Comparison of ENCODE assay signal across 2 cellular contexts in the genomic region with DNA sequence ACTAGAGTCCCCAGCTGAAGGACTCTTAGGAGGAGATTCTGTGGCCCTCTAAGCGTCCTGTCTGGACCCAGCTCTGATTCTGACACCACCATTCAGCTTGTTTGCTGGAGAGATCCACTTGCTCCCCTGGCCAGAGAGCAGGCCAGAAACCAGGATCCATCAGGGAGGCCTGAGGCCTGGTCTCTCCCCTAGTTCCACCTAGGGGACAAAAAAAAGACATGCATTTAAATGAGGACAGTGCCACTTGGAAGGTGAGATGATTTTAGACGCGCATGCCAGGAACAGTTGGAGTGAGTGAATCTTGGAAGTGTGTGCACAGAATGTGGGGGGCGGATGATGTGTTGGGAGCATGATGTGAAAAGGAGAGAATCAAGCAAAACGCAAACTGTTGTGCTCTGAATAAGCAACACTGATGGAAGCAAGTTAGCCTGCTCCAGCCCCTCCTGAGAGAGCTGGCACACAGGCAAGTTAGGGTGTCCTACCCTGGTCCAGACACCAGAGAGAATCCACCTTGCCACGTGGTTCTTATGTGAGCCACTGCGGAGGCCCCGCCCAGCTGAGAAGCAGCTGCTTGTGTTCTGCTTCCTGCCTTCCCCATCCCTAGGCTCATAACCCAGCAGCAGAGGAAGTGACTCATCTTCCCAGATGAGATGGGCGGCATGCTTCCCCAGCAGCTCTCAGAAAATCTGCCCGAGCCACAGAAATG.
TF ChIP-seq lines count a peak whose summit lies in the region.

No MANE protein-coding gene starts in this region.

TF ChIP-seq in HCT116, 20 proteins besides CTCF, POLR2A, EP300 and RAD21:
- TF ChIP-seq, protein P1, sequence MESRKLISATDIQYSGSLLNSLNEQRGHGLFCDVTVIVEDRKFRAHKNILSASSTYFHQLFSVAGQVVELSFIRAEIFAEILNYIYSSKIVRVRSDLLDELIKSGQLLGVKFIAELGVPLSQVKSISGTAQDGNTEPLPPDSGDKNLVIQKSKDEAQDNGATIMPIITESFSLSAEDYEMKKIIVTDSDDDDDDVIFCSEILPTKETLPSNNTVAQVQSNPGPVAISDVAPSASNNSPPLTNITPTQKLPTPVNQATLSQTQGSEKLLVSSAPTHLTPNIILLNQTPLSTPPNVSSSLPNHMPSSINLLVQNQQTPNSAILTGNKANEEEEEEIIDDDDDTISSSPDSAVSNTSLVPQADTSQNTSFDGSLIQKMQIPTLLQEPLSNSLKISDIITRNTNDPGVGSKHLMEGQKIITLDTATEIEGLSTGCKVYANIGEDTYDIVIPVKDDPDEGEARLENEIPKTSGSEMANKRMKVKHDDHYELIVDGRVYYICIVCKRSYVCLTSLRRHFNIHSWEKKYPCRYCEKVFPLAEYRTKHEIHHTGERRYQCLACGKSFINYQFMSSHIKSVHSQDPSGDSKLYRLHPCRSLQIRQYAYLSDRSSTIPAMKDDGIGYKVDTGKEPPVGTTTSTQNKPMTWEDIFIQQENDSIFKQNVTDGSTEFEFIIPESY (IDR thresholded peaks at IDR 0.05; ENCODE audit: extremely low read depth, insufficient replicate concordance, low read length), result no peak
- TF ChIP-seq, protein P2, sequence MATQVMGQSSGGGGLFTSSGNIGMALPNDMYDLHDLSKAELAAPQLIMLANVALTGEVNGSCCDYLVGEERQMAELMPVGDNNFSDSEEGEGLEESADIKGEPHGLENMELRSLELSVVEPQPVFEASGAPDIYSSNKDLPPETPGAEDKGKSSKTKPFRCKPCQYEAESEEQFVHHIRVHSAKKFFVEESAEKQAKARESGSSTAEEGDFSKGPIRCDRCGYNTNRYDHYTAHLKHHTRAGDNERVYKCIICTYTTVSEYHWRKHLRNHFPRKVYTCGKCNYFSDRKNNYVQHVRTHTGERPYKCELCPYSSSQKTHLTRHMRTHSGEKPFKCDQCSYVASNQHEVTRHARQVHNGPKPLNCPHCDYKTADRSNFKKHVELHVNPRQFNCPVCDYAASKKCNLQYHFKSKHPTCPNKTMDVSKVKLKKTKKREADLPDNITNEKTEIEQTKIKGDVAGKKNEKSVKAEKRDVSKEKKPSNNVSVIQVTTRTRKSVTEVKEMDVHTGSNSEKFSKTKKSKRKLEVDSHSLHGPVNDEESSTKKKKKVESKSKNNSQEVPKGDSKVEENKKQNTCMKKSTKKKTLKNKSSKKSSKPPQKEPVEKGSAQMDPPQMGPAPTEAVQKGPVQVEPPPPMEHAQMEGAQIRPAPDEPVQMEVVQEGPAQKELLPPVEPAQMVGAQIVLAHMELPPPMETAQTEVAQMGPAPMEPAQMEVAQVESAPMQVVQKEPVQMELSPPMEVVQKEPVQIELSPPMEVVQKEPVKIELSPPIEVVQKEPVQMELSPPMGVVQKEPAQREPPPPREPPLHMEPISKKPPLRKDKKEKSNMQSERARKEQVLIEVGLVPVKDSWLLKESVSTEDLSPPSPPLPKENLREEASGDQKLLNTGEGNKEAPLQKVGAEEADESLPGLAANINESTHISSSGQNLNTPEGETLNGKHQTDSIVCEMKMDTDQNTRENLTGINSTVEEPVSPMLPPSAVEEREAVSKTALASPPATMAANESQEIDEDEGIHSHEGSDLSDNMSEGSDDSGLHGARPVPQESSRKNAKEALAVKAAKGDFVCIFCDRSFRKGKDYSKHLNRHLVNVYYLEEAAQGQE (IDR thresholded peaks at IDR 0.05; ENCODE audit: low read depth), result no peak
- TF ChIP-seq SIN3A (IDR thresholded peaks at IDR 0.05; ENCODE audit: low read depth), result 0 out of 2 replicates have a peak, but pooled peaks have one; percentile 64
- TF ChIP-seq EZH2phosphoT487 (IDR thresholded peaks at IDR 0.05; ENCODE audit: borderline replicate concordance), result no peak
- TF ChIP-seq CEBPB (IDR thresholded peaks at IDR 0.05; ENCODE audit: low read depth), result no peak
- no peak for TF ChIP-seq EGR1 (IDR thresholded peaks at IDR 0.05; ENCODE audit: low read depth)
- TF ChIP-seq POLR2AphosphoS5 (IDR thresholded peaks at IDR 0.05; ENCODE audit: low read depth, low read length), result peak; percentile 45; the same call in 1 of the 2 replicates
- peak; percentile 91 for TF ChIP-seq JUND (IDR thresholded peaks at IDR 0.05)
- peak; percentile 72 for TF ChIP-seq SP1 (IDR thresholded peaks at IDR 0.05; ENCODE audit: low read depth)
- TF ChIP-seq ELF1 (IDR thresholded peaks at IDR 0.05; ENCODE audit: borderline replicate concordance, low read depth), result no peak
- TF ChIP-seq FOSL1 (IDR thresholded peaks at IDR 0.05; ENCODE audit: low read depth), result peak; percentile 84
- TF ChIP-seq CBX3 (IDR thresholded peaks at IDR 0.05; ENCODE audit: low read depth), result peak; percentile 86
- TF ChIP-seq, protein P3, sequence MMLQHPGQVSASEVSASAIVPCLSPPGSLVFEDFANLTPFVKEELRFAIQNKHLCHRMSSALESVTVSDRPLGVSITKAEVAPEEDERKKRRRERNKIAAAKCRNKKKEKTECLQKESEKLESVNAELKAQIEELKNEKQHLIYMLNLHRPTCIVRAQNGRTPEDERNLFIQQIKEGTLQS (IDR thresholded peaks at IDR 0.05), result no peak
- TF ChIP-seq TCF7L2 (IDR thresholded peaks at IDR 0.05; ENCODE audit: borderline replicate concordance, extremely low read depth, insufficient read depth, insufficient read length), result peak; percentile 20
- TF ChIP-seq ZNF274 (IDR thresholded peaks at IDR 0.05; ENCODE audit: low read depth, low read length), result no peak
- TF ChIP-seq SRF (IDR thresholded peaks at IDR 0.05; ENCODE audit: low read depth), result no peak
- peak; percentile 63; the same call in 1 of the 2 replicates for TF ChIP-seq ZFX (IDR thresholded peaks at IDR 0.05)
- TF ChIP-seq, protein P4, sequence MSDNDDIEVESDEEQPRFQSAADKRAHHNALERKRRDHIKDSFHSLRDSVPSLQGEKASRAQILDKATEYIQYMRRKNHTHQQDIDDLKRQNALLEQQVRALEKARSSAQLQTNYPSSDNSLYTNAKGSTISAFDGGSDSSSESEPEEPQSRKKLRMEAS (IDR thresholded peaks at IDR 0.05), result peak; percentile 95
TF ChIP-seq in HCT116: peak in this region for 9.

TF ChIP-seq in HepG2, 621 proteins besides CTCF, POLR2A, EP300 and RAD21 (continues in another document):
- TF ChIP-seq, protein P5, sequence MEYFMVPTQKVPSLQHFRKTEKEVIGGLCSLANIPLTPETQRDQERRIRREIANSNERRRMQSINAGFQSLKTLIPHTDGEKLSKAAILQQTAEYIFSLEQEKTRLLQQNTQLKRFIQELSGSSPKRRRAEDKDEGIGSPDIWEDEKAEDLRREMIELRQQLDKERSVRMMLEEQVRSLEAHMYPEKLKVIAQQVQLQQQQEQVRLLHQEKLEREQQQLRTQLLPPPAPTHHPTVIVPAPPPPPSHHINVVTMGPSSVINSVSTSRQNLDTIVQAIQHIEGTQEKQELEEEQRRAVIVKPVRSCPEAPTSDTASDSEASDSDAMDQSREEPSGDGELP (IDR thresholded peaks at IDR 0.05; ENCODE audit: borderline replicate concordance, low read depth), result peak; percentile 86; the same call in 1 of the 2 replicates
- TF ChIP-seq CC2D1A (CRISPR knock-in tag; IDR thresholded peaks at IDR 0.05) (no peak), HDAC1 (CRISPR knock-in tag; IDR thresholded peaks at IDR 0.05) (peak; percentile 47; the same call in 1 of the 2 replicates), THAP11 (CRISPR knock-in tag; IDR thresholded peaks at IDR 0.05) (peak; percentile 26; the same call in 1 of the 2 replicates), KDM2A (CRISPR knock-in tag; IDR thresholded peaks at IDR 0.05; ENCODE audit: borderline replicate concordance, low read depth) (peak; percentile 30; the same call in 1 of the 2 replicates), FOSL1 (CRISPR knock-in tag; IDR thresholded peaks at IDR 0.05; ENCODE audit: borderline replicate concordance) (peak; percentile 73; the same call in 1 of the 2 replicates), ZSCAN22 (CRISPR knock-in tag; IDR thresholded peaks at IDR 0.05) (no peak), MXI1 (IDR thresholded peaks at IDR 0.05; ENCODE audit: borderline replicate concordance, low read depth, low read length) (peak; percentile 67; the same call in 1 of the 3 replicates), MED13 (CRISPR knock-in tag; IDR thresholded peaks at IDR 0.05) (no peak), ERF (CRISPR knock-in tag; IDR thresholded peaks at IDR 0.05) (peak; percentile 32; the same call in 1 of the 2 replicates), ZNF501 (CRISPR knock-in tag; IDR thresholded peaks at IDR 0.05) (peak; percentile 58; the same call in 1 of the 2 replicates), ETV5 (CRISPR knock-in tag; IDR thresholded peaks at IDR 0.05; ENCODE audit: borderline replicate concordance) (peak; percentile 91; the same call in 1 of the 2 replicates), MLLT10 (CRISPR knock-in tag; IDR thresholded peaks at IDR 0.05) (no peak), KLF16 (CRISPR knock-in tag; IDR thresholded peaks at IDR 0.05) (no peak), YEATS2 (CRISPR knock-in tag; IDR thresholded peaks at IDR 0.05; ENCODE audit: borderline replicate concordance) (no peak), JUND (CRISPR knock-in tag; IDR thresholded peaks at IDR 0.05) (peak; percentile 81; the same call in 1 of the 2 replicates), ZFP37 (CRISPR knock-in tag; IDR thresholded peaks at IDR 0.05; ENCODE audit: borderline replicate concordance) (0 out of 2 replicates have a peak, but pooled peaks have one; percentile 45), MIER2 (CRISPR knock-in tag; IDR thresholded peaks at IDR 0.05) (0 out of 2 replicates have a peak, but pooled peaks have one; percentile 17)
- TF ChIP-seq, protein P6, sequence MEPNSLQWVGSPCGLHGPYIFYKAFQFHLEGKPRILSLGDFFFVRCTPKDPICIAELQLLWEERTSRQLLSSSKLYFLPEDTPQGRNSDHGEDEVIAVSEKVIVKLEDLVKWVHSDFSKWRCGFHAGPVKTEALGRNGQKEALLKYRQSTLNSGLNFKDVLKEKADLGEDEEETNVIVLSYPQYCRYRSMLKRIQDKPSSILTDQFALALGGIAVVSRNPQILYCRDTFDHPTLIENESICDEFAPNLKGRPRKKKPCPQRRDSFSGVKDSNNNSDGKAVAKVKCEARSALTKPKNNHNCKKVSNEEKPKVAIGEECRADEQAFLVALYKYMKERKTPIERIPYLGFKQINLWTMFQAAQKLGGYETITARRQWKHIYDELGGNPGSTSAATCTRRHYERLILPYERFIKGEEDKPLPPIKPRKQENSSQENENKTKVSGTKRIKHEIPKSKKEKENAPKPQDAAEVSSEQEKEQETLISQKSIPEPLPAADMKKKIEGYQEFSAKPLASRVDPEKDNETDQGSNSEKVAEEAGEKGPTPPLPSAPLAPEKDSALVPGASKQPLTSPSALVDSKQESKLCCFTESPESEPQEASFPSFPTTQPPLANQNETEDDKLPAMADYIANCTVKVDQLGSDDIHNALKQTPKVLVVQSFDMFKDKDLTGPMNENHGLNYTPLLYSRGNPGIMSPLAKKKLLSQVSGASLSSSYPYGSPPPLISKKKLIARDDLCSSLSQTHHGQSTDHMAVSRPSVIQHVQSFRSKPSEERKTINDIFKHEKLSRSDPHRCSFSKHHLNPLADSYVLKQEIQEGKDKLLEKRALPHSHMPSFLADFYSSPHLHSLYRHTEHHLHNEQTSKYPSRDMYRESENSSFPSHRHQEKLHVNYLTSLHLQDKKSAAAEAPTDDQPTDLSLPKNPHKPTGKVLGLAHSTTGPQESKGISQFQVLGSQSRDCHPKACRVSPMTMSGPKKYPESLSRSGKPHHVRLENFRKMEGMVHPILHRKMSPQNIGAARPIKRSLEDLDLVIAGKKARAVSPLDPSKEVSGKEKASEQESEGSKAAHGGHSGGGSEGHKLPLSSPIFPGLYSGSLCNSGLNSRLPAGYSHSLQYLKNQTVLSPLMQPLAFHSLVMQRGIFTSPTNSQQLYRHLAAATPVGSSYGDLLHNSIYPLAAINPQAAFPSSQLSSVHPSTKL (CRISPR knock-in tag; IDR thresholded peaks at IDR 0.05), result peak; percentile 53
- TF ChIP-seq, protein P3 (CRISPR knock-in tag; IDR thresholded peaks at IDR 0.05), result peak; percentile 43; the same call in 1 of the 2 replicates
- TF ChIP-seq, protein P4 (IDR thresholded peaks at IDR 0.05), result peak; percentile 66; the same call in 1 of the 2 replicates
- TF ChIP-seq, protein P7, sequence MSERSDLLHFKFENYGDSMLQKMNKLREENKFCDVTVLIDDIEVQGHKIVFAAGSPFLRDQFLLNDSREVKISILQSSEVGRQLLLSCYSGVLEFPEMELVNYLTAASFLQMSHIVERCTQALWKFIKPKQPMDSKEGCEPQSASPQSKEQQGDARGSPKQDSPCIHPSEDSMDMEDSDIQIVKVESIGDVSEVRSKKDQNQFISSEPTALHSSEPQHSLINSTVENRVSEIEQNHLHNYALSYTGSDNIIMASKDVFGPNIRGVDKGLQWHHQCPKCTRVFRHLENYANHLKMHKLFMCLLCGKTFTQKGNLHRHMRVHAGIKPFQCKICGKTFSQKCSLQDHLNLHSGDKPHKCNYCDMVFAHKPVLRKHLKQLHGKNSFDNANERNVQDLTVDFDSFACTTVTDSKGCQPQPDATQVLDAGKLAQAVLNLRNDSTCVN (CRISPR knock-in tag; IDR thresholded peaks at IDR 0.05; ENCODE audit: borderline replicate concordance), result 0 out of 2 replicates have a peak, but pooled peaks have one; percentile 38
- TF ChIP-seq, protein P8, sequence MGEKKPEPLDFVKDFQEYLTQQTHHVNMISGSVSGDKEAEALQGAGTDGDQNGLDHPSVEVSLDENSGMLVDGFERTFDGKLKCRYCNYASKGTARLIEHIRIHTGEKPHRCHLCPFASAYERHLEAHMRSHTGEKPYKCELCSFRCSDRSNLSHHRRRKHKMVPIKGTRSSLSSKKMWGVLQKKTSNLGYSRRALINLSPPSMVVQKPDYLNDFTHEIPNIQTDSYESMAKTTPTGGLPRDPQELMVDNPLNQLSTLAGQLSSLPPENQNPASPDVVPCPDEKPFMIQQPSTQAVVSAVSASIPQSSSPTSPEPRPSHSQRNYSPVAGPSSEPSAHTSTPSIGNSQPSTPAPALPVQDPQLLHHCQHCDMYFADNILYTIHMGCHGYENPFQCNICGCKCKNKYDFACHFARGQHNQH (CRISPR knock-in tag; IDR thresholded peaks at IDR 0.05), result peak; percentile 63
- TF ChIP-seq, protein P9, sequence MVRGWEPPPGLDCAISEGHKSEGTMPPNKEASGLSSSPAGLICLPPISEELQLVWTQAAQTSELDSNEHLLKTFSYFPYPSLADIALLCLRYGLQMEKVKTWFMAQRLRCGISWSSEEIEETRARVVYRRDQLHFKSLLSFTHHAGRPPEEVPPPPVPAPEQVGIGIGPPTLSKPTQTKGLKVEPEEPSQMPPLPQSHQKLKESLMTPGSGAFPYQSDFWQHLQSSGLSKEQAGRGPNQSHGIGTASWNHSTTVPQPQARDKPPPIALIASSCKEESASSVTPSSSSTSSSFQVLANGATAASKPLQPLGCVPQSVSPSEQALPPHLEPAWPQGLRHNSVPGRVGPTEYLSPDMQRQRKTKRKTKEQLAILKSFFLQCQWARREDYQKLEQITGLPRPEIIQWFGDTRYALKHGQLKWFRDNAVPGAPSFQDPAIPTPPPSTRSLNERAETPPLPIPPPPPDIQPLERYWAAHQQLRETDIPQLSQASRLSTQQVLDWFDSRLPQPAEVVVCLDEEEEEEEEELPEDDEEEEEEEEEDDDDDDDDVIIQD (CRISPR knock-in tag; IDR thresholded peaks at IDR 0.05; ENCODE audit: low read depth), result 0 out of 2 replicates have a peak, but pooled peaks have one; percentile 37
- TF ChIP-seq, protein P10, sequence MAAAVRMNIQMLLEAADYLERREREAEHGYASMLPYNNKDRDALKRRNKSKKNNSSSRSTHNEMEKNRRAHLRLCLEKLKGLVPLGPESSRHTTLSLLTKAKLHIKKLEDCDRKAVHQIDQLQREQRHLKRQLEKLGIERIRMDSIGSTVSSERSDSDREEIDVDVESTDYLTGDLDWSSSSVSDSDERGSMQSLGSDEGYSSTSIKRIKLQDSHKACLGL (CRISPR knock-in tag; IDR thresholded peaks at IDR 0.05), result no peak
